In the genomic region with DNA sequence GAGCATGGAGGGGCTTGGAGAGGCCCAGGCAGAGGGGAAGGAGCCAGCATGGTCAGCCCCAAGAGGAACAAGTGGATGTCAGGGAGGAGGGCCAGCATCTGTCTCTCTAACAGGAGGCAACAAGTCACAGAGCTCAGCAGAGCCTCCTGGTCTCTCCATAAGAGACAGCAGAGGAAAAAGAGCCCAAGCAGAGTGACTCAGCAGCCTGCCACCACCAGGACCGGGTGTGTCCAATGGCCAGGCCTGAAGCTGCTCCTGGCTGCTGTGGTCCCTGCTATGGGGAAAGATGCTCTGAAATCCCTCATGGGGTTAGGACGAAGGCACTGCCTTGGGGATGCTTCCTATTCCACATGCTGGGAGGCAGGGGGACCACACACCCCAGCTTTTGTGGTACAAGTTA, we compare ENCODE assay signal across 19 cellular contexts.
A peak's percentile ranks its signal among the peaks of the same experiment; 100 is the strongest.
DNase-seq lines count a peak whose midpoint lies in the region; ATAC-seq, FAIRE-seq and TF ChIP-seq lines count a peak whose summit lies in the region.
"Had no signal": no experiment of that assay in that cellular context is flagged by ENCODE, and none has a peak within 500 bp of the region (broad histone marks: within the 10 kb centered on the region; RNA-seq: fewer than 3 reads in every experiment).

No MANE protein-coding gene starts in this region.

- H3K9ac ChIP-seq in HCT116 (ENCODE audit: low read length) (no peak overlapping the region), adipocyte (ENCODE audit: low read length) (no peak overlapping the region)

- POLR2A ChIA-PET in HCT116 (lab: Charles Lee), result no interaction called here

- H4K20me1 ChIP-seq in HCT116 (ENCODE audit: insufficient read depth), result no peaks in the 10 kb centered on the region

- H3K27me3 ChIP-seq in HCT116 (ENCODE audit: insufficient read depth, low read length) (0 out of 2 replicates have a peak, but pooled peaks cover 4% of the 10 kb centered on the region), adipocyte (replicated peaks; ENCODE audit: control insufficient read depth, insufficient read depth, low read length) (peaks cover 24% of the 10 kb centered on the region), foreskin keratinocyte (no peaks in the 10 kb centered on the region), small intestine (ENCODE audit: control insufficient read depth in 2 of 2, insufficient read depth in 2 of 2, low read length in 2 of 2) (no peaks in the 10 kb centered on the region)
- H3K27me3 ChIP-seq: SJSA1 had no signal

- H3K27ac ChIP-seq in HCT116 (ENCODE audit: low read depth, low read length) (no peak overlapping the region), foreskin keratinocyte (no peak overlapping the region), small intestine (ENCODE audit: low read depth in 1 of 2, low read length in 1 of 2) (no peak overlapping the region)
- H3K27ac ChIP-seq: SJSA1 had no signal

- no peak for TF ChIP-seq POLR2A in HCT116 (IDR thresholded peaks at IDR 0.05; ENCODE audit: borderline replicate concordance, extremely low read depth, insufficient read depth, insufficient read length)

- no peak for FAIRE-seq in small intestine (lab: Jason Lieb, UNC)
- FAIRE-seq: GM19239, HepG2 had no signal

- ATAC-seq in HCT116, result peak; percentile 59
- ATAC-seq in foreskin keratinocyte, result peak; percentile 24
- ATAC-seq: HepG2, Panc1 had no signal

- DNase-seq in AG08395 (ENCODE audit: low spot score) (peak; percentile 46), HCT116 (ENCODE audit: low read depth, low spot score) (no peak), adipocyte (ENCODE audit: low read depth) (peak; percentile 9), foreskin keratinocyte (no peak), small intestine (no peak), NCI-H69 (lab: John Stamatoyannopoulos, UW) (no peak)
- no peak for DNase-seq in activated CD4-positive, alpha-beta T cell treated with anti-CD3 and anti-CD28 coated beads for 1 hour
- DNase-seq: AML-193, GF-D8, HFFc6, KG1, MV-4-11, NCI-H1694 treated with DMSO at 0.1 percent for 48 hours, NCI-H2107, NCI-H524 treated with DMSO at 0.1 percent for 48 hours had no signal

- RAD21 ChIA-PET in HCT116 (lab: Charles Lee; ENCODE audit: low non-redundant PET in 1 of 2, low total read pairs in 2 of 2, uncharacterized antibody in 2 of 2, unreplicated experiment in 2 of 2), result no interaction called here

- intact Hi-C loops in HCT116 (cut with micrococcal nuclease), result no loop called here

- TF ChIP-seq RAD21 in HCT116 (IDR thresholded peaks at IDR 0.05; ENCODE audit: low read depth), result no peak

- H3K4me3 ChIP-seq in HCT116 (replicated peaks in 1 of 2; ENCODE audit: low read depth in 1 of 2, low read length in 2 of 2) (no peak overlapping the region), adipocyte (ENCODE audit: low read length) (no peak overlapping the region), small intestine (ENCODE audit: low read depth in 1 of 2, low read length in 2 of 2) (no peak overlapping the region)
- H3K4me3 ChIP-seq: SJSA1 had no signal

- H3K79me2 ChIP-seq in HCT116 (ENCODE audit: insufficient read depth, low read length), result no peaks in the 10 kb centered on the region

- no peaks in the 10 kb centered on the region for H3K9me2 ChIP-seq in HCT116 (ENCODE audit: insufficient read depth)

- H3K4me2 ChIP-seq in HCT116 (ENCODE audit: low read length), result peak overlapping the region; percentile 25

- 42 to 73% (median 47%) methylated on average over 2 of the region's 2 CpGs for WGBS in small intestine, 3 donors

- no TSS peak for BruUV-seq in HCT116 (replicated peaks; lab: Mats Ljungman, UMichigan)

- peaks cover 0 to 16% of the 10 kb centered on the region in 2 experiments; a peak in 2 of 4 replicates for H3K4me1 ChIP-seq in HCT116 (ENCODE audit: control insufficient read depth in 1 of 2, insufficient read depth in 2 of 2, low read length in 2 of 2)
- no peaks in the 10 kb centered on the region for H3K4me1 ChIP-seq in adipocyte (ENCODE audit: control insufficient read depth, insufficient read depth, low read length)
- H3K4me1 ChIP-seq in foreskin keratinocyte, result no peaks in the 10 kb centered on the region
- H3K4me1 ChIP-seq in small intestine (ENCODE audit: control insufficient read depth in 2 of 2, insufficient read depth in 1 of 2, low read depth in 1 of 2, low read length in 1 of 2), result no peaks in the 10 kb centered on the region
- H3K4me1 ChIP-seq: SJSA1 had no signal

- H3K9me3 ChIP-seq in HCT116 (ENCODE audit: control insufficient read depth in 1 of 2, insufficient read depth in 1 of 2, low read depth in 1 of 2, low read length in 2 of 2) (no peaks in the 10 kb centered on the region), adipocyte (ENCODE audit: control insufficient read depth, low read length) (no peaks in the 10 kb centered on the region), small intestine (ENCODE audit: control insufficient read depth, low read depth) (no peaks in the 10 kb centered on the region)
- H3K9me3 ChIP-seq: SJSA1 had no signal

- H2AFZ ChIP-seq in HCT116 (ENCODE audit: low read depth, low read length, poor library complexity, severe bottlenecking), result no peak overlapping the region

- CTCF ChIA-PET in HCT116 (lab: Charles Lee), result no interaction called here

- H3K36me3 ChIP-seq in HCT116 (ENCODE audit: control insufficient read depth in 1 of 2, insufficient read depth in 2 of 2, low read length in 2 of 2) (no peaks in the 10 kb centered on the region), adipocyte (ENCODE audit: control insufficient read depth, insufficient read depth, low read length, severe bottlenecking) (no peaks in the 10 kb centered on the region), small intestine (ENCODE audit: control insufficient read depth in 2 of 2, insufficient read depth in 2 of 2, low read length in 2 of 2) (no peaks in the 10 kb centered on the region)
- H3K36me3 ChIP-seq: SJSA1 had no signal

- TF ChIP-seq CTCF in HCT116 (IDR thresholded peaks at IDR 0.05 in 2 of 3, conservative IDR thresholded peaks at IDR 0.05 in 1 of 3; ENCODE audit: borderline replicate concordance in 1 of 3, insufficient read depth in 1 of 3, low read depth in 2 of 3, low read length in 2 of 3), result no peak
- TF ChIP-seq CTCF in foreskin keratinocyte (conservative IDR thresholded peaks at IDR 0.05), result no peak

TF ChIP-seq in HCT116, 20 proteins besides CTCF, POLR2A, EP300 and RAD21:
- TF ChIP-seq, protein P1, sequence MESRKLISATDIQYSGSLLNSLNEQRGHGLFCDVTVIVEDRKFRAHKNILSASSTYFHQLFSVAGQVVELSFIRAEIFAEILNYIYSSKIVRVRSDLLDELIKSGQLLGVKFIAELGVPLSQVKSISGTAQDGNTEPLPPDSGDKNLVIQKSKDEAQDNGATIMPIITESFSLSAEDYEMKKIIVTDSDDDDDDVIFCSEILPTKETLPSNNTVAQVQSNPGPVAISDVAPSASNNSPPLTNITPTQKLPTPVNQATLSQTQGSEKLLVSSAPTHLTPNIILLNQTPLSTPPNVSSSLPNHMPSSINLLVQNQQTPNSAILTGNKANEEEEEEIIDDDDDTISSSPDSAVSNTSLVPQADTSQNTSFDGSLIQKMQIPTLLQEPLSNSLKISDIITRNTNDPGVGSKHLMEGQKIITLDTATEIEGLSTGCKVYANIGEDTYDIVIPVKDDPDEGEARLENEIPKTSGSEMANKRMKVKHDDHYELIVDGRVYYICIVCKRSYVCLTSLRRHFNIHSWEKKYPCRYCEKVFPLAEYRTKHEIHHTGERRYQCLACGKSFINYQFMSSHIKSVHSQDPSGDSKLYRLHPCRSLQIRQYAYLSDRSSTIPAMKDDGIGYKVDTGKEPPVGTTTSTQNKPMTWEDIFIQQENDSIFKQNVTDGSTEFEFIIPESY (IDR thresholded peaks at IDR 0.05; ENCODE audit: extremely low read depth, insufficient replicate concordance, low read length), result no peak
- TF ChIP-seq SIN3A (IDR thresholded peaks at IDR 0.05; ENCODE audit: low read depth), result no peak
- TF ChIP-seq, protein P2, sequence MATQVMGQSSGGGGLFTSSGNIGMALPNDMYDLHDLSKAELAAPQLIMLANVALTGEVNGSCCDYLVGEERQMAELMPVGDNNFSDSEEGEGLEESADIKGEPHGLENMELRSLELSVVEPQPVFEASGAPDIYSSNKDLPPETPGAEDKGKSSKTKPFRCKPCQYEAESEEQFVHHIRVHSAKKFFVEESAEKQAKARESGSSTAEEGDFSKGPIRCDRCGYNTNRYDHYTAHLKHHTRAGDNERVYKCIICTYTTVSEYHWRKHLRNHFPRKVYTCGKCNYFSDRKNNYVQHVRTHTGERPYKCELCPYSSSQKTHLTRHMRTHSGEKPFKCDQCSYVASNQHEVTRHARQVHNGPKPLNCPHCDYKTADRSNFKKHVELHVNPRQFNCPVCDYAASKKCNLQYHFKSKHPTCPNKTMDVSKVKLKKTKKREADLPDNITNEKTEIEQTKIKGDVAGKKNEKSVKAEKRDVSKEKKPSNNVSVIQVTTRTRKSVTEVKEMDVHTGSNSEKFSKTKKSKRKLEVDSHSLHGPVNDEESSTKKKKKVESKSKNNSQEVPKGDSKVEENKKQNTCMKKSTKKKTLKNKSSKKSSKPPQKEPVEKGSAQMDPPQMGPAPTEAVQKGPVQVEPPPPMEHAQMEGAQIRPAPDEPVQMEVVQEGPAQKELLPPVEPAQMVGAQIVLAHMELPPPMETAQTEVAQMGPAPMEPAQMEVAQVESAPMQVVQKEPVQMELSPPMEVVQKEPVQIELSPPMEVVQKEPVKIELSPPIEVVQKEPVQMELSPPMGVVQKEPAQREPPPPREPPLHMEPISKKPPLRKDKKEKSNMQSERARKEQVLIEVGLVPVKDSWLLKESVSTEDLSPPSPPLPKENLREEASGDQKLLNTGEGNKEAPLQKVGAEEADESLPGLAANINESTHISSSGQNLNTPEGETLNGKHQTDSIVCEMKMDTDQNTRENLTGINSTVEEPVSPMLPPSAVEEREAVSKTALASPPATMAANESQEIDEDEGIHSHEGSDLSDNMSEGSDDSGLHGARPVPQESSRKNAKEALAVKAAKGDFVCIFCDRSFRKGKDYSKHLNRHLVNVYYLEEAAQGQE (IDR thresholded peaks at IDR 0.05; ENCODE audit: low read depth), result no peak
- no peak for TF ChIP-seq SRF (IDR thresholded peaks at IDR 0.05; ENCODE audit: low read depth)
- TF ChIP-seq SP1 (IDR thresholded peaks at IDR 0.05; ENCODE audit: low read depth), result no peak
- TF ChIP-seq EZH2 (IDR thresholded peaks at IDR 0.05), result no peak
- no peak for TF ChIP-seq JUND (IDR thresholded peaks at IDR 0.05)
- no peak for TF ChIP-seq POLR2AphosphoS5 (IDR thresholded peaks at IDR 0.05; ENCODE audit: low read depth, low read length)
- TF ChIP-seq ZFX (IDR thresholded peaks at IDR 0.05), result no peak

Comparison
In these comparisons a context has a peak if more than half of its experiments do, and no peak if none do; other contexts are left out.
1. DNase-seq: peak in AG08395 (single experiment) and adipocyte (single experiment); none in HCT116 (single experiment), foreskin keratinocyte (0 of 2), small intestine (single experiment), activated CD4-positive, alpha-beta T cell treated with anti-CD3 and anti-CD28 coated beads for 1 hour (single experiment) and NCI-H69 (single experiment).